Comparison of ENCODE assay signal across 18 cellular contexts in the genomic region with DNA sequence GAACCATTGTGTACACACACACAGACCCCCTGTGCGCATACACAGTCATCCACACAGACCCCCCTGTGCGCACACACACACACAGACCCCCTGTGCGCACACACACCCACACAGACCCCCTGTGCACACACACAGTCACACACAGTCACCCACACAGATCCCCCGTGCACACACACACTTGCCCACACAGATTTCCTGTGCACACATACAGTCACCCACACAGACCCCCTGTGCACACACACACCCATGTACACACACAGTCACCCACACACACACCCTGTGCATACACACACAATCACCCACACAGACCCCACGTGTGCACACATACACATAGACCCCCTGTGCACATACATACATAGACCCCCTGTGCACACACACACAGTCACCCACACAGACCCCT.
DNase-seq lines count a peak whose midpoint lies in the region; ATAC-seq, FAIRE-seq and TF ChIP-seq lines count a peak whose summit lies in the region.
"Had no signal": no experiment of that assay in that cellular context is flagged by ENCODE, and none has a peak within 500 bp of the region (broad histone marks: within the 10 kb centered on the region; RNA-seq: fewer than 3 reads in every experiment).

No MANE protein-coding gene starts in this region.

- no peaks in the 10 kb centered on the region for H3K9me3 Mint-ChIP-seq in endodermal cell
- no peaks in the 10 kb centered on the region for H3K9me3 Mint-ChIP-seq in activated CD4-positive, alpha-beta T cell treated with anti-CD3 and anti-CD28 coated beads for 36 hours (ENCODE audit: low read depth)
- H3K9me3 Mint-ChIP-seq: CD8-positive, alpha-beta T cell had no signal

- in situ Hi-C loops in transverse colon (cut with MboI; ENCODE audit: low pct_ligation_motif_present in 1 of 4, low pct_unique_long_range_greater_than_20kb in 1 of 4, low sequenced_read_pairs in 3 of 4): no loop called here

- intact Hi-C loops in transverse colon (cut with DNase I; ENCODE audit: low total_unique reads): no loop called here
- intact Hi-C loops in activated CD4-positive, alpha-beta T cell treated with anti-CD3 and anti-CD28 coated beads for 36 hours (cut with DNase I, micrococcal nuclease): no loop called here

- H3K4me1 Mint-ChIP-seq in endodermal cell: peaks cover 5% of the 10 kb centered on the region
- H3K4me1 Mint-ChIP-seq in activated CD4-positive, alpha-beta T cell treated with anti-CD3 and anti-CD28 coated beads for 36 hours: peaks cover 12% of the 10 kb centered on the region
- H3K4me1 Mint-ChIP-seq: B cell had no signal

- POLR2A ChIA-PET in HEK293 (lab: Yijun Ruan, JAX): no interaction called here
- POLR2A ChIA-PET in activated CD4-positive, alpha-beta T cell treated with anti-CD3 and anti-CD28 coated beads for 36 hours (lab: Charles Lee): no interaction called here

- no peak overlapping the region for H3K27ac Mint-ChIP-seq in endodermal cell
- no peak overlapping the region for H3K27ac Mint-ChIP-seq in activated CD4-positive, alpha-beta T cell treated with anti-CD3 and anti-CD28 coated beads for 36 hours
- H3K27ac Mint-ChIP-seq: B cell; CD8-positive, alpha-beta T cell had no signal

- no peak for ATAC-seq in activated CD4-positive, alpha-beta T cell treated with anti-CD3 and anti-CD28 coated beads for 36 hours
- ATAC-seq: CD8-positive, alpha-beta T cell; GM12878; HCT116 had no signal

- CTCF ChIA-PET in HEK293 (lab: Yijun Ruan, JAX): no interaction called here
- CTCF ChIA-PET in activated CD4-positive, alpha-beta T cell treated with anti-CD3 and anti-CD28 coated beads for 36 hours (lab: Charles Lee): interaction anchor here (0.6 to 1.2 kb wide), 2 partner anchors 10 to 137 kb away, joined by 3 to 7 read pairs; no protein-coding TSS in a partner anchor

- no peak overlapping the region for H3K4me3 Mint-ChIP-seq in endodermal cell
- H3K4me3 Mint-ChIP-seq in activated CD4-positive, alpha-beta T cell treated with anti-CD3 and anti-CD28 coated beads for 36 hours: no peak overlapping the region
- H3K4me3 Mint-ChIP-seq: B cell; CD8-positive, alpha-beta T cell had no signal

- 98% methylated on average over 4 of the region's 5 CpGs; no CpG with 5 or more reads in 1 of the 2 experiments for WGBS in endodermal cell (ENCODE audit: insufficient coverage in 1 of 2, insufficient read length in 1 of 2), 2 experiments
- WGBS in transverse colon (ENCODE audit: low coverage in 1 of 2), 2 donors: 89% methylated on average over 5 of the region's 5 CpGs; no CpG with 5 or more reads in 1 of the 2 donors

- no peaks in the 10 kb centered on the region for H3K36me3 Mint-ChIP-seq in endodermal cell (ENCODE audit: low read depth)
- no peaks in the 10 kb centered on the region for H3K36me3 Mint-ChIP-seq in activated CD4-positive, alpha-beta T cell treated with anti-CD3 and anti-CD28 coated beads for 36 hours (ENCODE audit: low read depth)
- H3K36me3 Mint-ChIP-seq: CD8-positive, alpha-beta T cell had no signal

- no peak overlapping the region for H3K27ac ChIP-seq in HEK293 (ENCODE audit: extremely low read depth, low read depth, low read length)
- H3K27ac ChIP-seq in endodermal cell (ENCODE audit: low read depth, low read length): no peak overlapping the region
- H3K27ac ChIP-seq in temporal lobe (ENCODE audit: low read depth, low read length): peak overlapping the region; percentile 75
- no peak overlapping the region for H3K27ac ChIP-seq in transverse colon
- H3K27ac ChIP-seq: BLaER1 treated with 17β-estradiol and CSF1 and Interleukin-3, amounts not matched to agents 10 nM and 100 nM had no signal

- FAIRE-seq in bronchial epithelial cell (lab: Jason Lieb, UNC): peak; percentile 75
- FAIRE-seq: GM12878 had no signal

- DNase-seq in bronchial epithelial cell (ENCODE audit: low read depth) (no peak), endodermal cell (peak; percentile 26), mesenteric fat pad (ENCODE audit: low spot score) (no peak), transverse colon (no peak), hypothalamus (lab: John Stamatoyannopoulos, UW) (no peak)
- no peak for DNase-seq in activated CD4-positive, alpha-beta T cell treated with anti-CD3 and anti-CD28 coated beads for 36 hours
- DNase-seq: Calu3; CD8-positive, alpha-beta T cell; DMS79 treated with DMSO at 0.1 percent for 48 hours; GF-D8; GOT3; H7 had no signal

- no peaks in the 10 kb centered on the region for H3K9me3 ChIP-seq in HEK293 (ENCODE audit: control insufficient read depth, insufficient read depth, low read depth, low read length)
- H3K9me3 ChIP-seq in endodermal cell (ENCODE audit: control insufficient read depth, low read length): no peaks in the 10 kb centered on the region
- H3K9me3 ChIP-seq in transverse colon: no peaks in the 10 kb centered on the region

- H3K4me1 ChIP-seq in HEK293 (ENCODE audit: control insufficient read depth, insufficient read depth, low read length): no peaks in the 10 kb centered on the region
- peaks cover 6% of the 10 kb centered on the region for H3K4me1 ChIP-seq in endodermal cell (ENCODE audit: control insufficient read depth, insufficient read depth, low read length)
- H3K4me1 ChIP-seq in transverse colon: no peaks in the 10 kb centered on the region

- H3K27me3 Mint-ChIP-seq in endodermal cell (ENCODE audit: insufficient read depth): no peaks in the 10 kb centered on the region
- H3K27me3 Mint-ChIP-seq in activated CD4-positive, alpha-beta T cell treated with anti-CD3 and anti-CD28 coated beads for 36 hours: peaks cover 6% of the 10 kb centered on the region

- H3K9ac ChIP-seq in endodermal cell (ENCODE audit: extremely low read depth, low read length, poor library complexity, severe bottlenecking): no peak overlapping the region
- H3K9ac ChIP-seq: BLaER1 treated with 17β-estradiol and CSF1 and Interleukin-3, amounts not matched to agents 10 nM and 100 nM had no signal

- no peak for TF ChIP-seq POLR2A in transverse colon (IDR thresholded peaks at IDR 0.05)

- H3K36me3 ChIP-seq in HEK293 (ENCODE audit: control insufficient read depth in 2 of 2, insufficient read depth in 1 of 2, low read length in 2 of 2) (no peaks in the 10 kb centered on the region), bronchial epithelial cell (ENCODE audit: control insufficient read depth, insufficient read depth, low read length) (no peaks in the 10 kb centered on the region), endodermal cell (ENCODE audit: control insufficient read depth, insufficient read depth, low read length) (no peaks in the 10 kb centered on the region), transverse colon (no peaks in the 10 kb centered on the region)
- H3K36me3 ChIP-seq: BLaER1 treated with 17β-estradiol and CSF1 and Interleukin-3, amounts not matched to agents 10 nM and 100 nM had no signal

- H3K4me3 ChIP-seq in HEK293 (ENCODE audit: low read depth, low read length): no peak overlapping the region
- H3K4me3 ChIP-seq in bronchial epithelial cell (ENCODE audit: low read depth, low read length): no peak overlapping the region
- H3K4me3 ChIP-seq in endodermal cell (ENCODE audit: low read length): no peak overlapping the region
- no peak overlapping the region for H3K4me3 ChIP-seq in transverse colon
- H3K4me3 ChIP-seq: BLaER1 treated with 17β-estradiol and CSF1 and Interleukin-3, amounts not matched to agents 10 nM and 100 nM; GM12878 had no signal

- no peak for TF ChIP-seq EP300 in transverse colon (IDR thresholded peaks at IDR 0.05; ENCODE audit: low read depth)

- no peak for TF ChIP-seq CTCF in HEK293 (tag by site-specific recombination; IDR thresholded peaks at IDR 0.05)
- TF ChIP-seq CTCF in bronchial epithelial cell (IDR thresholded peaks at IDR 0.05; ENCODE audit: insufficient read depth, low read length, severe bottlenecking): no peak
- TF ChIP-seq CTCF in endodermal cell (conservative IDR thresholded peaks at IDR 0.05): no peak
- TF ChIP-seq CTCF in transverse colon (IDR thresholded peaks at IDR 0.05): no peak

- H3K27me3 ChIP-seq in bronchial epithelial cell (ENCODE audit: control insufficient read depth, insufficient read depth, low read length) (no peaks in the 10 kb centered on the region), endodermal cell (ENCODE audit: control insufficient read depth, insufficient read depth, low read length, poor library complexity, severe bottlenecking) (no peaks in the 10 kb centered on the region), transverse colon (no peaks in the 10 kb centered on the region)
- H3K27me3 ChIP-seq: BLaER1 treated with 17β-estradiol and CSF1 and Interleukin-3, amounts not matched to agents 10 nM and 100 nM had no signal

TF ChIP-seq in HEK293, 187 proteins besides CTCF, POLR2A, EP300 and RAD21 (continues in another document):
- TF ChIP-seq, protein P1, sequence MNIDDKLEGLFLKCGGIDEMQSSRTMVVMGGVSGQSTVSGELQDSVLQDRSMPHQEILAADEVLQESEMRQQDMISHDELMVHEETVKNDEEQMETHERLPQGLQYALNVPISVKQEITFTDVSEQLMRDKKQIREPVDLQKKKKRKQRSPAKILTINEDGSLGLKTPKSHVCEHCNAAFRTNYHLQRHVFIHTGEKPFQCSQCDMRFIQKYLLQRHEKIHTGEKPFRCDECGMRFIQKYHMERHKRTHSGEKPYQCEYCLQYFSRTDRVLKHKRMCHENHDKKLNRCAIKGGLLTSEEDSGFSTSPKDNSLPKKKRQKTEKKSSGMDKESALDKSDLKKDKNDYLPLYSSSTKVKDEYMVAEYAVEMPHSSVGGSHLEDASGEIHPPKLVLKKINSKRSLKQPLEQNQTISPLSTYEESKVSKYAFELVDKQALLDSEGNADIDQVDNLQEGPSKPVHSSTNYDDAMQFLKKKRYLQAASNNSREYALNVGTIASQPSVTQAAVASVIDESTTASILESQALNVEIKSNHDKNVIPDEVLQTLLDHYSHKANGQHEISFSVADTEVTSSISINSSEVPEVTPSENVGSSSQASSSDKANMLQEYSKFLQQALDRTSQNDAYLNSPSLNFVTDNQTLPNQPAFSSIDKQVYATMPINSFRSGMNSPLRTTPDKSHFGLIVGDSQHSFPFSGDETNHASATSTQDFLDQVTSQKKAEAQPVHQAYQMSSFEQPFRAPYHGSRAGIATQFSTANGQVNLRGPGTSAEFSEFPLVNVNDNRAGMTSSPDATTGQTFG (tag by site-specific recombination; IDR thresholded peaks at IDR 0.05; ENCODE audit: borderline replicate concordance): no peak
- TF ChIP-seq ATF2 (tag by site-specific recombination; IDR thresholded peaks at IDR 0.05; ENCODE audit: low read depth) (no peak), ZNF658 (tag by site-specific recombination; IDR thresholded peaks at IDR 0.05) (no peak), ZBTB8A (tag by site-specific recombination; IDR thresholded peaks at IDR 0.05) (no peak)
